In genomic region chr6:8017276-8017701, GRCh38 we compare ENCODE assay signal across 9 cellular contexts. TPM values are rescaled to one million over a fixed set of nuclear protein-coding genes. Genes with fewer than 3 reads are reported as not detected.
A peak's percentile ranks its signal among the peaks of the same experiment; 100 is the strongest.
DNase-seq lines count a peak whose midpoint lies in the region; ATAC-seq and TF ChIP-seq lines count a peak whose summit lies in the region.
"Had no signal": no experiment of that assay in that cellular context is flagged by ENCODE, and none has a peak within 500 bp of the region (broad histone marks: within the 10 kb centered on the region; RNA-seq: fewer than 3 reads in every experiment).

No MANE protein-coding gene starts in this region.

- peak; percentile 85 for ATAC-seq in HG02678 (IDR thresholded peaks at IDR 0.05; ENCODE audit: unreplicated experiment)

- H3K27ac Mint-ChIP-seq in activated T-cell treated with anti-CD3 and anti-CD28 coated beads, Interleukin-2, amount 50 U/mL, for 24 hours: peak overlapping the region; percentile 90

- peaks cover 3% of the 10 kb centered on the region for H3K9me3 Mint-ChIP-seq in activated T-cell treated with anti-CD3 and anti-CD28 coated beads, Interleukin-2, amount 50 U/mL, for 24 hours

- H3K9me3 ChIP-seq in ovary: no peaks in the 10 kb centered on the region

- no peak for DNase-seq in activated T-cell treated with anti-CD3 and anti-CD28 coated beads, Interleukin-2, amount 50 U/mL, for 24 hours
- DNase-seq in activated T-cell treated with anti-CD3 and anti-CD28 coated beads, Interleukin-2, amount 50 U/mL, for 48 hours: no peak
- DNase-seq in renal cortical epithelial cell (ENCODE audit: low read depth) (peak; percentile 58), ovary (no peak), DMS53 (lab: John Stamatoyannopoulos, UW) (no peak), OCI-M2 (lab: John Stamatoyannopoulos, UW; ENCODE audit: unreplicated experiment) (no peak)

- TF ChIP-seq POLR2A in Raji (IDR thresholded peaks at IDR 0.05; ENCODE audit: insufficient read depth, low read depth, low read length) (peak; percentile 28; the same call in 1 of the 2 replicates), ovary (IDR thresholded peaks at IDR 0.05) (no peak)

- WGBS in ovary, 3 donors: 45 to 65% (median 59%) methylated on average over 9 of the region's 9 CpGs

- peaks cover 48% of the 10 kb centered on the region for H3K36me3 Mint-ChIP-seq in activated T-cell treated with anti-CD3 and anti-CD28 coated beads, Interleukin-2, amount 50 U/mL, for 24 hours (ENCODE audit: low read depth)

- peak overlapping the region; percentile 70 for H3K4me3 Mint-ChIP-seq in activated T-cell treated with anti-CD3 and anti-CD28 coated beads, Interleukin-2, amount 50 U/mL, for 24 hours

- intact Hi-C loops in ovary (cut with DNase I): no loop called here

- no peak for TF ChIP-seq EP300 in ovary (IDR thresholded peaks at IDR 0.05)

- no peak for TF ChIP-seq CTCF in ovary (IDR thresholded peaks at IDR 0.05)

- no peaks in the 10 kb centered on the region for H3K27me3 ChIP-seq in ovary

- peaks cover 1% of the 10 kb centered on the region for H3K4me1 ChIP-seq in ovary (ENCODE audit: insufficient read depth)

- H3K4me1 Mint-ChIP-seq in activated T-cell treated with anti-CD3 and anti-CD28 coated beads, Interleukin-2, amount 50 U/mL, for 24 hours (ENCODE audit: low read depth): peaks cover 10% of the 10 kb centered on the region

- no peak overlapping the region for H3K27ac ChIP-seq in ovary

- no peaks in the 10 kb centered on the region for H3K36me3 ChIP-seq in ovary

- no peak overlapping the region for H3K4me3 ChIP-seq in ovary

- no peaks in the 10 kb centered on the region for H3K27me3 Mint-ChIP-seq in activated T-cell treated with anti-CD3 and anti-CD28 coated beads, Interleukin-2, amount 50 U/mL, for 24 hours
- H3K27me3 Mint-ChIP-seq: naive thymus-derived CD8-positive, alpha-beta T cell had no signal

RNA-seq across cellular contexts. Expression of gene BLOC1S5, which starts 46.9 kb away (rescaled TPM):
- total RNA-seq in renal cortical epithelial cell (23.8 and 41.3 TPM in 2 replicates), ovary (10 to 100 TPM in 6 of 7 donors, 1 to 10 TPM in 1; 9.7 to 21.5 (median 15.4) TPM)
- polyA plus RNA-seq in ovary: 10 to 100 TPM in 1 of 2 donors, 1 to 10 TPM in 1; 8.8 to 20.3 TPM
